In genomic region chr16:3983081-3983520, GRCh38 we compare ENCODE assay signal across 8 cellular contexts.
A peak's percentile ranks its signal among the peaks of the same experiment; 100 is the strongest.
DNase-seq lines count a peak whose midpoint lies in the region; ATAC-seq and TF ChIP-seq lines count a peak whose summit lies in the region.

No MANE protein-coding gene starts in this region.

- H3K27ac ChIP-seq in adrenal gland, result no peak overlapping the region
- H3K27ac ChIP-seq in left ventricle myocardium inferior (replicated peaks), result no peak overlapping the region

- TF ChIP-seq POLR2A in adrenal gland (IDR thresholded peaks at IDR 0.05), result no peak

- peak; percentile 77 for DNase-seq in AG20443 (ENCODE audit: low spot score)
- DNase-seq in HEK293T (ENCODE audit: extremely low spot score), result peak; percentile 77
- peak; percentile 70 to 89 (median 79) for DNase-seq in adrenal gland
- DNase-seq in left ventricle myocardium inferior, result peak; percentile 65
- peak; percentile 38 for DNase-seq in retinal pigment epithelial cell (ENCODE audit: low read depth)

- H3K27me3 ChIP-seq in adrenal gland (no peaks in the 10 kb centered on the region), left ventricle myocardium inferior (ENCODE audit: low read depth) (no peaks in the 10 kb centered on the region)

- CTCF ChIA-PET in HEK293T (lab: Yijun Ruan, JAX), result interaction anchor here (0.6 to 1.6 kb wide), 5 partner anchors 15 to 271 kb away, joined by 3 to 10 read pairs (median 3); no protein-coding TSS in a partner anchor

- TF ChIP-seq CTCF in adrenal gland (IDR thresholded peaks at IDR 0.05), result peak; percentile 36 to 83 (median 71)
- TF ChIP-seq CTCF in left ventricle myocardium inferior (IDR thresholded peaks at IDR 0.05; ENCODE audit: borderline replicate concordance), result peak; percentile 81
- peak; percentile 88 for TF ChIP-seq CTCF in retinal pigment epithelial cell (conservative IDR thresholded peaks at IDR 0.05; ENCODE audit: low read depth, low read length)

- no peaks in the 10 kb centered on the region for H3K4me1 ChIP-seq in adrenal gland (replicated peaks in 1 of 2)
- H3K4me1 ChIP-seq in left ventricle myocardium inferior, result peaks cover 6% of the 10 kb centered on the region

- H3K4me3 ChIP-seq in adrenal gland (no peak overlapping the region), left ventricle myocardium inferior (no peak overlapping the region), retinal pigment epithelial cell (ENCODE audit: low read length) (no peak overlapping the region)

- ATAC-seq in HG03159 (IDR thresholded peaks at IDR 0.05; ENCODE audit: unreplicated experiment), result no peak
- no peak for ATAC-seq in GM18870 (IDR thresholded peaks at IDR 0.05; ENCODE audit: unreplicated experiment)

- POLR2A ChIA-PET in HEK293T (lab: Yijun Ruan, JAX), result interaction anchor here (0.6 to 1.5 kb wide), 3 partner anchors 10 to 279 kb away, joined by 3 to 9 read pairs (median 3); no protein-coding TSS in a partner anchor

- H3K9me3 ChIP-seq in adrenal gland (replicated peaks in 1 of 3), result no peaks in the 10 kb centered on the region
- H3K9me3 ChIP-seq in left ventricle myocardium inferior (replicated peaks), result no peaks in the 10 kb centered on the region

- WGBS in adrenal gland, 4 donors, result 14 to 50% (median 27%) methylated on average over 2 to 22 of the region's 22 CpGs

- H3K36me3 ChIP-seq in adrenal gland (replicated peaks in 1 of 2), result no peaks in the 10 kb centered on the region
- H3K36me3 ChIP-seq in left ventricle myocardium inferior, result peaks cover 33% of the 10 kb centered on the region

- intact Hi-C loops in adrenal gland (cut with DNase I) (loop anchor here (5.0 to 10.0 kb wide), 3 partner anchors 134 to 274 kb away; partner anchors contain the start of gene ADCY9 (in 1 of the 2)), left ventricle myocardium inferior (cut with micrococcal nuclease) (loop anchor here (10.0 kb wide), 1 partner anchor 182 kb away; no protein-coding TSS in a partner anchor)

TF ChIP-seq in HEK293T, 16 proteins besides CTCF, POLR2A, EP300 and RAD21:
- TF ChIP-seq HDGF (IDR thresholded peaks at IDR 0.05; ENCODE audit: borderline replicate concordance), result no peak
- no peak for TF ChIP-seq ZNF384 (IDR thresholded peaks at IDR 0.05)
- no peak for TF ChIP-seq SUZ12 (IDR thresholded peaks at IDR 0.05)
- TF ChIP-seq PKNOX1 (IDR thresholded peaks at IDR 0.05), result 0 out of 2 replicates have a peak, but pooled peaks have one; percentile 16
- peak; percentile 29; the same call in 1 of the 2 replicates for TF ChIP-seq L3MBTL2 (conservative IDR thresholded peaks at IDR 0.05)
- TF ChIP-seq LEF1 (IDR thresholded peaks at IDR 0.05; ENCODE audit: borderline replicate concordance), result no peak
- TF ChIP-seq NFRKB (IDR thresholded peaks at IDR 0.05), result no peak
- no peak for TF ChIP-seq FOXM1 (IDR thresholded peaks at IDR 0.05; ENCODE audit: borderline replicate concordance)
- TF ChIP-seq BHLHE40 (IDR thresholded peaks at IDR 0.05; ENCODE audit: borderline replicate concordance), result no peak
- no peak for TF ChIP-seq FOXK2 (IDR thresholded peaks at IDR 0.05)
- TF ChIP-seq FOXA1 (IDR thresholded peaks at IDR 0.05), result no peak
- TF ChIP-seq TARDBP (IDR thresholded peaks at IDR 0.05), result no peak

TF ChIP-seq in PFSK-1, 5 proteins besides CTCF, POLR2A, EP300 and RAD21:
- no peak for TF ChIP-seq POLR2AphosphoS5 (IDR thresholded peaks at IDR 0.05; ENCODE audit: low read depth, low read length)
- TF ChIP-seq REST (IDR thresholded peaks at IDR 0.05; ENCODE audit: insufficient read depth in 1 of 2, low read depth in 2 of 2, low read length in 2 of 2), result peak; percentile 39 to 65; a peak in 3 of 4 replicates
